ENCODE assay signal across 8 cellular contexts in the genomic region with DNA sequence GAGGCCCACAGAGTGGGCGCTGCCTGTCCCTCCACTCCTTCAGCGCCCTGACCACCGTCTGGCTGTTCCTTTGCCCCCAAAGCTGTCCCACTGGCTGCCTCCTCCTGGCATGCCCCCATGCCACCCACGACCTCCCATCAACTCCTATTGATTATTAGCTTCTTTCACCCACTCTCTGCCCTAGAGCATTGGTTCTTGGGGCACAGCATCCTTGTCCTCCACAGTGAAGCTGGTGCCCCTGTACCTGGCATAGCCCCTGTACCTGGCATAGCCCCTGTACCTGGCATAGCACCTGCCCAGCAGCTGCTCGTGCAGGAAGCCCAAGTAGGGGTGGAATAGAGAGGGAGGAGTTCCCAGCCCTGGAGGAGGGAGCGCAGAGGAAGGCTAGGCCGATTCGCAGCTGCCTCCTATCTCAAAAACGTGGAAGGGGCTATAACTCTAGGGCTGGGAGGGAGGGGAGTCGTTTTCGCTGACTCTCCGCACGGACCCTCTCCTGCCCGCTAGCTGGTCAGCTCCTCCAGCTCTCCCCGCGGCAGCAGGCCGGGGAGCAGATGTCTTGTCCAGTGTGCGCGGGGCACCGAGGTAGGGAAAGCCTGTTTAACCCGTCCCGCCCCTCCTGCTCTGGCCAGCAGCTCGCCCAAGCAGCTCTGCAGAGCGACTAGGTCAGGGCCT. TPM values are rescaled to one million over a fixed set of nuclear protein-coding genes. Genes with fewer than 3 reads are reported as not detected.
DNase-seq lines count a peak whose midpoint lies in the region; ATAC-seq and TF ChIP-seq lines count a peak whose summit lies in the region.

No MANE protein-coding gene starts in this region.

- H3K9me3 ChIP-seq in H9 (ENCODE audit: control insufficient read depth, low read depth, low read length) (no peaks in the 10 kb centered on the region), body of pancreas (no peaks in the 10 kb centered on the region), mesodermal cell (ENCODE audit: control insufficient read depth, low read length) (no peaks in the 10 kb centered on the region)

- H3K27me3 ChIP-seq in H9 (ENCODE audit: insufficient read depth, low read length) = no peaks in the 10 kb centered on the region; the same call in 1 of the 2 replicates
- H3K27me3 ChIP-seq in body of pancreas = no peaks in the 10 kb centered on the region

- no peak overlapping the region for H2BK5ac ChIP-seq in H9 (ENCODE audit: insufficient read length, low read length)

- H3T11ph ChIP-seq in H9 (ENCODE audit: low read length) = no peak overlapping the region

- H3K56ac ChIP-seq in H9 (ENCODE audit: insufficient read length, low read depth, low read length) = no peak overlapping the region

- H4K8ac ChIP-seq in H9 (replicated peaks; ENCODE audit: insufficient read length, low read depth, low read length) = no peak overlapping the region

- H2BK15ac ChIP-seq in H9 (ENCODE audit: low read depth, low read length) = no peak overlapping the region

- H3K18ac ChIP-seq in H9 (ENCODE audit: insufficient read length, low read depth, low read length) = no peak overlapping the region

- no peak overlapping the region for H3K4ac ChIP-seq in H9 (ENCODE audit: low read depth, low read length)

- H2BK120ac ChIP-seq in H9 (ENCODE audit: low read depth, low read length, poor library complexity, severe bottlenecking) = no peak overlapping the region

- no peak overlapping the region; the same call in 1 of the 2 replicates for H3K14ac ChIP-seq in H9 (ENCODE audit: insufficient read depth, low read length)

- H3K4me1 ChIP-seq in H9 (ENCODE audit: insufficient read depth, low read length) = peaks cover 4% of the 10 kb centered on the region; the same call in 1 of the 2 replicates
- H3K4me1 ChIP-seq in body of pancreas = peaks cover 58% of the 10 kb centered on the region
- peaks cover 38% of the 10 kb centered on the region for H3K4me1 ChIP-seq in mesodermal cell (ENCODE audit: control insufficient read depth, insufficient read depth, low read length, poor library complexity, severe bottlenecking)

- H4K5ac ChIP-seq in H9 (ENCODE audit: insufficient read length, low read depth, low read length) = no peak overlapping the region

- no peak overlapping the region for H2AK5ac ChIP-seq in H9 (ENCODE audit: insufficient read length, low read length)

- peaks cover 21 to 29% of the 10 kb centered on the region in 2 experiments for H3K4me1 Mint-ChIP-seq in H9

- peak overlapping the region; percentile 49 to 67; a peak in 4 of 5 replicates for H3K4me3 Mint-ChIP-seq in H9

- no peak overlapping the region for H3K9ac ChIP-seq in H9 (ENCODE audit: extremely low read depth, insufficient read length, low read length)

- peaks cover 0 to 5% (median 0%) of the 10 kb centered on the region in 3 experiments; a peak in 1 of 7 replicates for H3K36me3 Mint-ChIP-seq in H9 (ENCODE audit: insufficient read depth in 1 of 3, low read depth in 3 of 3)

- ATAC-seq in body of pancreas (no peak), GM21515 (IDR thresholded peaks at IDR 0.05; ENCODE audit: unreplicated experiment) (no peak)

- H2BK12ac ChIP-seq in H9 (ENCODE audit: insufficient read length, low read depth, low read length) = no peak overlapping the region

- H3K4me2 ChIP-seq in H9 (ENCODE audit: insufficient read depth, insufficient read length, low read length) = peak overlapping the region; percentile 35

- H3K27ac ChIP-seq in 22Rv1 = peak overlapping the region; percentile 93
- H3K27ac ChIP-seq in H9 (ENCODE audit: insufficient read length, low read depth, low read length) = no peak overlapping the region
- H3K27ac ChIP-seq in body of pancreas = peak overlapping the region; percentile 72 to 85 (median 78)
- no peak overlapping the region for H3K27ac ChIP-seq in mesodermal cell (ENCODE audit: low read depth, low read length, severe bottlenecking)

- peaks cover 7% of the 10 kb centered on the region; the same call in 1 of the 2 replicates for H3K79me2 ChIP-seq in H9 (ENCODE audit: insufficient read depth, low read length)

- H3K4me3 ChIP-seq in body of pancreas (no peak overlapping the region), mesodermal cell (ENCODE audit: extremely low read depth, insufficient read depth, low read length, poor library complexity, severe bottlenecking) (peak overlapping the region; percentile 30)

- no peaks in the 10 kb centered on the region for H3K36me3 ChIP-seq in body of pancreas (replicated peaks in 1 of 2; ENCODE audit: insufficient read depth in 1 of 2, low read depth in 2 of 2)
- H3K36me3 ChIP-seq in mesodermal cell (ENCODE audit: control insufficient read depth, insufficient read depth, low read length) = no peaks in the 10 kb centered on the region

- peaks cover 2% of the 10 kb centered on the region for H3K79me1 ChIP-seq in H9 (ENCODE audit: insufficient read depth, low read depth, low read length, poor library complexity, severe bottlenecking)

- H4K20me1 ChIP-seq in H9 (ENCODE audit: control insufficient read depth, insufficient read depth, insufficient read length) = no peaks in the 10 kb centered on the region

- intact Hi-C loops in body of pancreas (cut with DNase I) = no loop called here

- TF ChIP-seq CTCF in 22Rv1 (IDR thresholded peaks at IDR 0.05) (no peak), H9 (conservative IDR thresholded peaks at IDR 0.05) (no peak), body of pancreas (IDR thresholded peaks at IDR 0.05) (no peak)

- TF ChIP-seq POLR2A in body of pancreas (IDR thresholded peaks at IDR 0.05) = no peak

- no peak overlapping the region for H4K91ac ChIP-seq in H9 (ENCODE audit: insufficient read length, low read depth, low read length)

- H3K9me3 Mint-ChIP-seq in H9 = no peaks in the 10 kb centered on the region

- no peak overlapping the region for H3K27ac Mint-ChIP-seq in H9

- peak; percentile 73 for DNase-seq in H9
- peak in 1 of 4 donors; percentile 38 for DNase-seq in body of pancreas
- no peak for DNase-seq in SIG-M5 (lab: John Stamatoyannopoulos, UW)
- no peak for DNase-seq in glomerular visceral epithelial cell (ENCODE audit: extremely low spot score)
- DNase-seq in SKM-1 (lab: John Stamatoyannopoulos, UW; ENCODE audit: unreplicated experiment) = no peak

- H3K23ac ChIP-seq in H9 (ENCODE audit: insufficient read length, low read depth, low read length) = no peak overlapping the region

- no peak overlapping the region for H2BK20ac ChIP-seq in H9 (ENCODE audit: low read depth, low read length, poor library complexity, severe bottlenecking)

- WGBS in H9 (ENCODE audit: extremely low coverage, insufficient read length, low lambda C conversion rate) = no CpG with 5 or more reads among the region's 24 CpGs
- WGBS in body of pancreas, 2 donors = 45 to 64% methylated on average over 23 to 24 of the region's 24 CpGs
- WGBS in mesodermal cell (ENCODE audit: insufficient coverage in 2 of 2), 2 experiments = 20 to 22% methylated on average over 23 of the region's 24 CpGs

- H3K23me2 ChIP-seq in H9 (ENCODE audit: insufficient read length, low read depth, low read length, poor library complexity, severe bottlenecking) = peaks cover 28% of the 10 kb centered on the region

- peaks cover 41% of the 10 kb centered on the region for H3K27me3 Mint-ChIP-seq in H9 (ENCODE audit: low read depth)

- H2AFZ ChIP-seq in H9 (ENCODE audit: low read length) = no peak overlapping the region

RNA-seq across cellular contexts. Expression of gene ACTG1, which starts 5.7 kb away (rescaled TPM):
- total RNA-seq in H9 (2021) = 4,136 and 4,160 TPM in 2 replicates
- total RNA-seq in body of pancreas = 1,000 to 10,000 TPM; 1,634 to 1,790 TPM
- 2,748 TPM for polyA plus RNA-seq in mesodermal cell (2013, experiment 1 of 2)
- 2,271 TPM for polyA plus RNA-seq in mesodermal cell (2013, experiment 2 of 2)

RNA-seq across cellular contexts. Expression of gene FSCN2, which starts 9.9 kb away (rescaled TPM):
- total RNA-seq in H9 (2021) = 1.0 and 1.6 TPM in 2 replicates
- 10 to 100 TPM in 1 of 2 donors, 1 to 10 TPM in 1; 7.0 to 13.5 TPM for total RNA-seq in body of pancreas
- polyA plus RNA-seq in mesodermal cell (2013, experiment 1 of 2) = 0.29 TPM
- polyA plus RNA-seq in mesodermal cell (2013, experiment 2 of 2) = 0.20 TPM

RNA-seq across cellular contexts. Expression of gene FAAP100, which starts 33.9 kb away (rescaled TPM):
- total RNA-seq in H9 (2021) (54.0 and 54.8 TPM in 2 replicates), body of pancreas (10 to 100 TPM; 27.8 to 50.4 TPM)
- 19.1 TPM for polyA plus RNA-seq in mesodermal cell (2013, experiment 1 of 2)
- 15.6 TPM for polyA plus RNA-seq in mesodermal cell (2013, experiment 2 of 2)

Comparison
In these comparisons a context has a peak if more than half of its experiments do, and no peak if none do; other contexts are left out.
1. H3K27ac ChIP-seq: peak in 22Rv1 (single experiment) and body of pancreas (4 of 4); none in H9 (single experiment) and mesodermal cell (single experiment).